In genomic region chr1:234600418-234601216, GRCh38 we compare ENCODE assay signal across 8 cellular contexts. TPM values are rescaled to one million over a fixed set of nuclear protein-coding genes. Genes with fewer than 3 reads are reported as not detected.
A peak's percentile ranks its signal among the peaks of the same experiment; 100 is the strongest.
DNase-seq lines count a peak whose midpoint lies in the region; ATAC-seq and TF ChIP-seq lines count a peak whose summit lies in the region.

No MANE protein-coding gene starts in this region.

- no peak overlapping the region for H3K23ac ChIP-seq in mesenchymal stem cell (ENCODE audit: low read length in 2 of 2)

- DNase-seq in DMS53 treated with DMSO at 0.1 percent for 48 hours (lab: John Stamatoyannopoulos, UW; ENCODE audit: unreplicated experiment) (peak; percentile 44), HAP-1 (ENCODE audit: low spot score in 2 of 2) (peak; percentile 45 to 48), PC-9 (no peak), colonic mucosa (peak; percentile 73), mesenchymal stem cell (peak; percentile 49), upper lobe of left lung (no peak), SKM-1 treated with dmso at 0.1 percent for 144 hours (lab: John Stamatoyannopoulos, UW; ENCODE audit: unreplicated experiment) (no peak)

- H3F3A ChIP-seq in PC-9 (ENCODE audit: insufficient read depth, low read depth) = peaks cover 70% of the 10 kb centered on the region

- 38% methylated on average over 9 of the region's 11 CpGs for WGBS in mesenchymal stem cell
- 4 to 7% methylated on average over 11 of the region's 11 CpGs for WGBS in upper lobe of left lung, 2 donors

- no peak overlapping the region for H2AK5ac ChIP-seq in mesenchymal stem cell (ENCODE audit: low read length, severe bottlenecking)

- TF ChIP-seq CTCF in PC-9 (conservative IDR thresholded peaks at IDR 0.05) (no peak), colonic mucosa (IDR thresholded peaks at IDR 0.05) (no peak), upper lobe of left lung (IDR thresholded peaks at IDR 0.05) (no peak)

- in situ Hi-C loops in HAP-1 (cut with MboI; ENCODE audit: low sequenced_read_pairs) = loop anchor here (10.0 kb wide), 1 partner anchor 124 kb away; no protein-coding TSS in a partner anchor

- no peak for ATAC-seq in upper lobe of left lung (ENCODE audit: low FRiP score in 2 of 2)
- no peak for ATAC-seq in HG03469 (IDR thresholded peaks at IDR 0.05; ENCODE audit: unreplicated experiment)

- POLR2A ChIA-PET in PC-9 (lab: Charles Lee; ENCODE audit: unreplicated experiment) = interaction anchor here (0.6 to 1.2 kb wide), 5 partner anchors 11 to 469 kb away, joined by 4 to 11 read pairs (median 5); no protein-coding TSS in a partner anchor

- no peak overlapping the region for H2AFZ ChIP-seq in PC-9
- no peak overlapping the region for H2AFZ ChIP-seq in mesenchymal stem cell (ENCODE audit: low read depth, low read length)

- H3K36me3 ChIP-seq in HAP-1 (replicated peaks) (peaks cover 15% of the 10 kb centered on the region), PC-9 (ENCODE audit: low read depth) (peaks cover 35% of the 10 kb centered on the region), colonic mucosa (no peaks in the 10 kb centered on the region), mesenchymal stem cell (ENCODE audit: control insufficient read depth in 1 of 2, insufficient read depth in 2 of 2, low read depth in 1 of 2, low read length in 2 of 2) (peaks cover 0 to 40% of the 10 kb centered on the region in 2 experiments), upper lobe of left lung (peaks cover 0 to 5% (median 0%) of the 10 kb centered on the region in 4 donors)

- H3K27ac ChIP-seq in PC-9 = peak overlapping the region; percentile 99
- peak overlapping the region; percentile 99 for H3K27ac ChIP-seq in colonic mucosa
- H3K27ac ChIP-seq in mesenchymal stem cell (ENCODE audit: low read length, poor library complexity, severe bottlenecking) = peak overlapping the region; percentile 74
- peak overlapping the region; percentile 98 to 100 (median 99) for H3K27ac ChIP-seq in upper lobe of left lung

- BruUV-seq in PC-9 (replicated peaks; lab: Mats Ljungman, UMichigan) = TSS peak; percentile 81

- TF ChIP-seq POLR2A in upper lobe of left lung (IDR thresholded peaks at IDR 0.05) = no peak

- H4K20me1 ChIP-seq in PC-9 (ENCODE audit: insufficient read depth) = peaks cover 8% of the 10 kb centered on the region

- peak overlapping the region in 1 of 2 experiments; percentile 92 for H2BK12ac ChIP-seq in mesenchymal stem cell (ENCODE audit: low read length in 2 of 2)

- H3K79me2 ChIP-seq in PC-9 (ENCODE audit: low read depth) = peaks cover 49% of the 10 kb centered on the region

- H3K14ac ChIP-seq in mesenchymal stem cell (ENCODE audit: low read length in 2 of 2) = no peak overlapping the region

- H3K9ac ChIP-seq in colonic mucosa (ENCODE audit: low read depth in 2 of 2, low read length in 2 of 2) (peak overlapping the region; percentile 53 to 100), mesenchymal stem cell (ENCODE audit: low read length) (peak overlapping the region; percentile 100)

- no peaks in the 10 kb centered on the region for H3K9me2 ChIP-seq in PC-9 (ENCODE audit: insufficient read depth)

- H3K18ac ChIP-seq in mesenchymal stem cell (ENCODE audit: low read depth in 1 of 2, low read length in 2 of 2) = peak overlapping the region in 1 of 2 experiments; percentile 74

- H3K4ac ChIP-seq in mesenchymal stem cell (ENCODE audit: low read depth in 1 of 2, low read length in 2 of 2) = no peak overlapping the region

- CTCF ChIA-PET in PC-9 (lab: Charles Lee) = interaction anchor here (0.7 kb wide), 1 partner anchor 473 kb away, joined by 3 read pairs; no protein-coding TSS in a partner anchor

- H2BK15ac ChIP-seq in mesenchymal stem cell (ENCODE audit: low read depth, poor library complexity, severe bottlenecking) = peak overlapping the region; percentile 67

- intact Hi-C loops in PC-9 (cut with micrococcal nuclease; ENCODE audit: unreplicated experiment) (loop anchor here (10.0 kb wide), 1 partner anchor 486 kb away; no protein-coding TSS in a partner anchor), colonic mucosa (cut with DNase I) (loop anchor here (5.0 kb wide), 1 partner anchor 362 kb away; no protein-coding TSS in a partner anchor)

- TF ChIP-seq EP300 in upper lobe of left lung (IDR thresholded peaks at IDR 0.05) = no peak

- H3K4me3 ChIP-seq in HAP-1 (peak overlapping the region; percentile 19), PC-9 (peak overlapping the region; percentile 62; the same call in 1 of the 2 replicates), colonic mucosa (peak overlapping the region; percentile 41), mesenchymal stem cell (ENCODE audit: insufficient read depth in 1 of 2, low read depth in 1 of 2, low read length in 2 of 2) (peak overlapping the region; percentile 28 to 64), upper lobe of left lung (peak overlapping the region in 3 of 4 donors; percentile 48 to 56 (median 56))

- H4K8ac ChIP-seq in mesenchymal stem cell (ENCODE audit: low read length) = no peak overlapping the region

- no peaks in the 10 kb centered on the region for H3K27me3 ChIP-seq in HAP-1 (ENCODE audit: low read depth)
- no peaks in the 10 kb centered on the region for H3K27me3 ChIP-seq in PC-9 (ENCODE audit: insufficient read depth, low read depth)
- no peaks in the 10 kb centered on the region for H3K27me3 ChIP-seq in colonic mucosa
- no peaks in the 10 kb centered on the region for H3K27me3 ChIP-seq in mesenchymal stem cell (ENCODE audit: control insufficient read depth in 1 of 2, insufficient read depth in 1 of 2, low read length in 2 of 2)
- H3K27me3 ChIP-seq in upper lobe of left lung = no peaks in the 10 kb centered on the region

- H3K9me3 ChIP-seq in HAP-1 = no peaks in the 10 kb centered on the region
- H3K9me3 ChIP-seq in PC-9 (ENCODE audit: insufficient read depth, low read depth) = 0 out of 2 replicates have a peak, but pooled peaks cover 3% of the 10 kb centered on the region
- H3K9me3 ChIP-seq in colonic mucosa = no peaks in the 10 kb centered on the region
- H3K9me3 ChIP-seq in mesenchymal stem cell (ENCODE audit: control insufficient read depth, low read length) = no peaks in the 10 kb centered on the region
- H3K9me3 ChIP-seq in upper lobe of left lung = no peaks in the 10 kb centered on the region

- peak overlapping the region; percentile 47 for H4K91ac ChIP-seq in mesenchymal stem cell (ENCODE audit: low read length)

- H2BK5ac ChIP-seq in mesenchymal stem cell (ENCODE audit: low read depth, low read length, poor library complexity, severe bottlenecking) = no peak overlapping the region

- H3K4me1 ChIP-seq in HAP-1 = peaks cover 56% of the 10 kb centered on the region
- H3K4me1 ChIP-seq in PC-9 (replicated peaks; ENCODE audit: insufficient read depth) = peaks cover 61% of the 10 kb centered on the region
- peaks cover 18% of the 10 kb centered on the region for H3K4me1 ChIP-seq in colonic mucosa
- H3K4me1 ChIP-seq in mesenchymal stem cell (ENCODE audit: control insufficient read depth, insufficient read depth, low read depth, low read length) = peaks cover 1% of the 10 kb centered on the region
- H3K4me1 ChIP-seq in upper lobe of left lung = peaks cover 57 to 75% (median 63%) of the 10 kb centered on the region in 4 donors

- H3K79me1 ChIP-seq in mesenchymal stem cell (replicated peaks; ENCODE audit: low read length, poor library complexity, severe bottlenecking) = no peaks in the 10 kb centered on the region

- no peak overlapping the region for H2BK120ac ChIP-seq in mesenchymal stem cell (ENCODE audit: low read depth, low read length)

- H3K4me2 ChIP-seq in PC-9 = peak overlapping the region; percentile 97
- H3K4me2 ChIP-seq in mesenchymal stem cell (ENCODE audit: low read length, poor library complexity, severe bottlenecking) = peak overlapping the region; percentile 37

RNA-seq across cellular contexts. Expression of gene IRF2BP2, which starts 9.4 kb away (rescaled TPM):
- total RNA-seq in PC-9 (2021) (80.7 and 122 TPM in 2 replicates), colonic mucosa (100 to 1,000 TPM; 157 to 164 TPM), upper lobe of left lung (100 to 1,000 TPM in 3 of 6 donors, 10 to 100 TPM in 3; 83.8 to 157 (median 116) TPM)
- polyA plus RNA-seq in mesenchymal stem cell (2013, experiment 1 of 2) = 98.6 TPM
- polyA plus RNA-seq in mesenchymal stem cell (2013, experiment 2 of 2) = 94.7 TPM

Comparison
In these comparisons a context has a peak if more than half of its experiments do, and no peak if none do; other contexts are left out.
1. DNase-seq: peak in DMS53 treated with DMSO at 0.1 percent for 48 hours (single experiment), HAP-1 (2 of 2), colonic mucosa (single experiment) and mesenchymal stem cell (single experiment); none in PC-9 (0 of 2), upper lobe of left lung (0 of 2) and SKM-1 treated with dmso at 0.1 percent for 144 hours (single experiment).
2. Peak in every context shown above with its lines, with median percentiles within 50 percentile points of each other: H3K4me3 ChIP-seq and H3K27ac ChIP-seq.